In the genomic region with DNA sequence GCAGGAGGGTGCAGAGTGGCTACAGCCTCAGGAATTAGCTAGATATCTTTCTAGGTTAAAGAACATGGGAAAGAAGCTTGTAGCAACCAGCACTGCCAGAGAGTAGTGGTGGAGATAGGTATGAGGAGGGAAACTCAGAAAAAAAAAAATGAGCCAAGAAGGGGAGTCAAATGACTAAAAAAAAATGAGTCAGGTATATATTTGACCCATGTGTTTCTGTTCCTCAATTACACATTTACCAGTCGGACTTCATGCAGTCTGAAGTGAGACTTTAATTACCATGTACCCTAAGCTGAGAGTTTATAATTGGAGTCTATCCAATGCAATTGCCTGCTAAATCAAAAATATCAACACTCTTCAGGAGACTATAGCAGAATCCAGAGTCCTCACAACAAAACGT, we compare ENCODE assay signal across 18 cellular contexts.
"Had no signal": no experiment of that assay in that cellular context is flagged by ENCODE, and none has a peak within 500 bp of the region (broad histone marks: within the 10 kb centered on the region; RNA-seq: fewer than 3 reads in every experiment).

No MANE protein-coding gene starts in this region.

- ATAC-seq: heart left ventricle, left colon, left ventricle myocardium superior, pancreas, right cardiac atrium had no signal

- H3K4me3 ChIP-seq: dorsolateral prefrontal cortex, heart left ventricle, lung, pancreas, smooth muscle cell had no signal

- H3K9me3 ChIP-seq: pancreas had no signal

- H3K4me1 ChIP-seq: heart left ventricle, pancreas had no signal

- H3K27ac ChIP-seq: dorsolateral prefrontal cortex, heart left ventricle, pancreas had no signal

- DNase-seq: dorsolateral prefrontal cortex; effector CD8-positive, alpha-beta T cell; foreskin melanocyte; heart left ventricle; hippocampal formation; left colon; left ventricle myocardium superior; mesenchymal stem cell; midbrain; naive B cell; occipital lobe; pancreas; right cardiac atrium; stimulated activated CD4-positive, alpha-beta T cell treated with anti-CD3 and anti-CD28 coated beads, Interleukin-2, amount 100 ng/mL, for 48 hours; stimulated activated naive CD4-positive, alpha-beta T cell treated with Interleukin-2 at 50 U/mL for 16 hours; trophoblast cell had no signal

- H3K36me3 ChIP-seq: heart left ventricle, pancreas had no signal

- H3K27me3 ChIP-seq: dorsolateral prefrontal cortex, heart left ventricle, pancreas had no signal
